Comparison of ENCODE assay signal across 15 cellular contexts in the genomic region with DNA sequence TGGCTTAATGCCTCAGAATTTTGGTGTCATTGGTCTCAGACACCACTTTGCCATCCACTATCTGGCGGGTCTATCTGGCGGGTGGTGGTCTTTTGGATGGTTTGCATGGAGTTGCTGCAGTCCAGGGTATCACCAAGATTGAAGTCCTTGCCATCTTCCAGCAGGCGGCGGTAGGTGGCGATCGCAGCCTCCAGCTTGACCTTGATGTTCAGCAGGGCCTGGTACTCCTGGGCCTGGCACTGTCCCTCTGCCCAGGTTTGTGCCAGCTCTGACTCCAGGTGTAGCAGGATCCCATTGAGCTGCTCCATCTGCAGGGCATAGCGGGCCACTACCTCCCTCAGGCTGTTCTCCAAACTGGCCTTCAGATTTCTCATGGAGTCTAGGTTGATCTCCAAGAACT.
DNase-seq lines count a peak whose midpoint lies in the region; ATAC-seq, FAIRE-seq and TF ChIP-seq lines count a peak whose summit lies in the region.
"Had no signal": no experiment of that assay in that cellular context is flagged by ENCODE, and none has a peak within 500 bp of the region (broad histone marks: within the 10 kb centered on the region; RNA-seq: fewer than 3 reads in every experiment).

No MANE protein-coding gene starts in this region.

- TF ChIP-seq POLR2A in HepG2 (IDR thresholded peaks at IDR 0.05; ENCODE audit: insufficient read depth in 1 of 2, low read depth in 2 of 2, low read length in 2 of 2) (no peak), right lobe of liver (IDR thresholded peaks at IDR 0.05) (no peak), H1 (IDR thresholded peaks at IDR 0.05; ENCODE audit: control extremely low read depth in 1 of 2, low read depth in 2 of 2, low read length in 2 of 2) (no peak), prostate gland (IDR thresholded peaks at IDR 0.05) (no peak)

- no peak overlapping the region for H3K4me3 Mint-ChIP-seq in activated T-cell treated with anti-CD3 and anti-CD28 coated beads, Interleukin-2, amount 50 U/mL, for 4 hours
- H3K4me3 Mint-ChIP-seq: CD8-positive, alpha-beta T cell had no signal

- TF ChIP-seq EP300 in HepG2 (IDR thresholded peaks at IDR 0.05; ENCODE audit: low read depth in 2 of 2, low read length in 2 of 2) = no peak
- TF ChIP-seq EP300 in HepG2 (CRISPR knock-in tag; IDR thresholded peaks at IDR 0.05; ENCODE audit: borderline replicate concordance) = no peak
- no peak for TF ChIP-seq EP300 in H1 (IDR thresholded peaks at IDR 0.05; ENCODE audit: borderline replicate concordance in 1 of 2, low read depth in 2 of 2, low read length in 2 of 2)

- H3K4me3 ChIP-seq in HepG2 (replicated peaks in 1 of 3; ENCODE audit: insufficient read depth in 1 of 3, low read depth in 2 of 3, low read length in 3 of 3) = no peak overlapping the region
- no peak overlapping the region for H3K4me3 ChIP-seq in right lobe of liver
- H3K4me3 ChIP-seq in OCI-LY7 (ENCODE audit: low read depth, low read length, poor library complexity, severe bottlenecking) = no peak overlapping the region
- no peak overlapping the region for H3K4me3 ChIP-seq in H1 (ENCODE audit: extremely low read depth in 1 of 4, insufficient read depth in 2 of 4, low read depth in 3 of 4, low read length in 4 of 4)
- H3K4me3 ChIP-seq in prostate gland = no peak overlapping the region
- H3K4me3 ChIP-seq: BLaER1, HAP-1 had no signal

- H3K4ac ChIP-seq in H1 (replicated peaks; ENCODE audit: insufficient read length, low read depth, low read length) = no peak overlapping the region

- no peak overlapping the region for H2AK5ac ChIP-seq in H1 (ENCODE audit: low read depth, low read length)

- no peak overlapping the region for H2BK20ac ChIP-seq in H1 (ENCODE audit: low read length)

- H3K27ac ChIP-seq in HepG2 (ENCODE audit: extremely low read length, insufficient read depth, low read length) = no peak overlapping the region
- no peak overlapping the region for H3K27ac ChIP-seq in right lobe of liver
- H3K27ac ChIP-seq in OCI-LY7 (ENCODE audit: low read depth, low read length, poor library complexity, severe bottlenecking) = no peak overlapping the region
- no peak overlapping the region for H3K27ac ChIP-seq in H1 (ENCODE audit: low read depth, low read length)
- no peak overlapping the region for H3K27ac ChIP-seq in prostate gland
- H3K27ac ChIP-seq: BLaER1 had no signal

- no peaks in the 10 kb centered on the region for H3K36me3 ChIP-seq in HepG2 (replicated peaks in 1 of 2; ENCODE audit: control insufficient read depth in 1 of 2, insufficient read depth in 2 of 2, low read length in 2 of 2)
- H3K36me3 ChIP-seq in right lobe of liver = no peaks in the 10 kb centered on the region
- H3K36me3 ChIP-seq in OCI-LY7 (ENCODE audit: insufficient read depth, low read length) = no peaks in the 10 kb centered on the region
- no peaks in the 10 kb centered on the region for H3K36me3 ChIP-seq in H1 (ENCODE audit: control insufficient read depth in 2 of 4, insufficient read depth in 4 of 4, low read length in 3 of 4)
- H3K36me3 ChIP-seq in prostate gland = no peaks in the 10 kb centered on the region
- H3K36me3 ChIP-seq: HAP-1 had no signal

- H3K23me2 ChIP-seq in H1 (ENCODE audit: low read depth, low read length) = no peaks in the 10 kb centered on the region

- in situ Hi-C loops in HepG2 (cut with HindIII; ENCODE audit: extremely low pct_ligation_motif_present, low pct_unique_long_range_greater_than_20kb) = no loop called here

- no peak for FAIRE-seq in HepG2 (lab: Jason Lieb, UNC)
- FAIRE-seq in H1 (lab: Jason Lieb, UNC) = no peak

- H3K27me3 ChIP-seq in HepG2 (ENCODE audit: control insufficient read depth in 1 of 2, insufficient read depth in 2 of 2, low read length in 2 of 2) (peaks cover 0 to 1% of the 10 kb centered on the region in 2 experiments; a peak in 1 of 5 replicates), right lobe of liver (no peaks in the 10 kb centered on the region), H1 (replicated peaks in 1 of 4; ENCODE audit: control insufficient read depth in 3 of 4, extremely low read depth in 1 of 4, insufficient read depth in 3 of 4, low read length in 3 of 4) (no peaks in the 10 kb centered on the region), prostate gland (replicated peaks; ENCODE audit: insufficient read depth) (no peaks in the 10 kb centered on the region)
- H3K27me3 ChIP-seq: BLaER1 had no signal

- peaks cover 43% of the 10 kb centered on the region for H3K9me3 Mint-ChIP-seq in activated T-cell treated with anti-CD3 and anti-CD28 coated beads, Interleukin-2, amount 50 U/mL, for 4 hours

- no peak overlapping the region for H2BK120ac ChIP-seq in H1 (replicated peaks; ENCODE audit: low read depth, low read length)

- H3K4me1 Mint-ChIP-seq in activated T-cell treated with anti-CD3 and anti-CD28 coated beads, Interleukin-2, amount 50 U/mL, for 4 hours (ENCODE audit: low read depth) = no peaks in the 10 kb centered on the region

- no peak overlapping the region for H3K18ac ChIP-seq in H1 (ENCODE audit: extremely low read depth, low read length)

- no peak overlapping the region for H2BK5ac ChIP-seq in H1 (ENCODE audit: low read depth, low read length)

- no peak overlapping the region for H3K4me2 ChIP-seq in HepG2 (ENCODE audit: low read depth, low read length)
- H3K4me2 ChIP-seq in OCI-LY7 (ENCODE audit: low read length) = no peak overlapping the region
- H3K4me2 ChIP-seq in H1 (ENCODE audit: insufficient read depth in 1 of 2, low read depth in 2 of 2, low read length in 2 of 2) = no peak overlapping the region
- H3K4me2 ChIP-seq: BLaER1 had no signal

- no peak overlapping the region for H4K8ac ChIP-seq in H1 (ENCODE audit: extremely low read depth, insufficient read depth, low read length)

- peaks cover 17% of the 10 kb centered on the region; the same call in 1 of the 2 replicates for H3K9me3 ChIP-seq in HepG2 (ENCODE audit: low read length)
- H3K9me3 ChIP-seq in right lobe of liver = peaks cover 0 to 3% (median 0%) of the 10 kb centered on the region in 4 donors
- H3K9me3 ChIP-seq in OCI-LY7 (ENCODE audit: low read length) = no peaks in the 10 kb centered on the region; the same call in 1 of the 2 replicates
- peaks cover 25 to 28% of the 10 kb centered on the region in 2 experiments for H3K9me3 ChIP-seq in H1 (ENCODE audit: insufficient read depth in 2 of 2, low read depth in 1 of 2, low read length in 1 of 2)
- no peaks in the 10 kb centered on the region for H3K9me3 ChIP-seq in prostate gland

- peaks cover 8% of the 10 kb centered on the region for H3K27me3 Mint-ChIP-seq in activated T-cell treated with anti-CD3 and anti-CD28 coated beads, Interleukin-2, amount 50 U/mL, for 4 hours (ENCODE audit: low read depth)

- no peaks in the 10 kb centered on the region for H3K4me1 ChIP-seq in HepG2 (ENCODE audit: insufficient read depth, low read length)
- no peaks in the 10 kb centered on the region for H3K4me1 ChIP-seq in right lobe of liver
- no peaks in the 10 kb centered on the region for H3K4me1 ChIP-seq in OCI-LY7 (ENCODE audit: insufficient read depth, low read length, poor library complexity, severe bottlenecking)
- no peaks in the 10 kb centered on the region for H3K4me1 ChIP-seq in H1 (replicated peaks in 1 of 4; ENCODE audit: control insufficient read depth in 3 of 4, insufficient read depth in 4 of 4, low read length in 3 of 4)
- no peaks in the 10 kb centered on the region for H3K4me1 ChIP-seq in prostate gland (replicated peaks)
- H3K4me1 ChIP-seq: BLaER1, HAP-1 had no signal

- no peaks in the 10 kb centered on the region for H3K79me2 ChIP-seq in HepG2 (ENCODE audit: insufficient read depth, low read length)
- H3K79me2 ChIP-seq in OCI-LY7 (ENCODE audit: insufficient read depth, low read depth, low read length) = no peaks in the 10 kb centered on the region
- no peaks in the 10 kb centered on the region for H3K79me2 ChIP-seq in H1 (ENCODE audit: control insufficient read depth in 1 of 2, insufficient read depth in 2 of 2, low read length in 2 of 2)

- ATAC-seq in HepG2 = no peak
- ATAC-seq in right lobe of liver = no peak
- no peak for ATAC-seq in activated T-cell treated with anti-CD3 and anti-CD28 coated beads, Interleukin-2, amount 50 U/mL, for 4 hours
- ATAC-seq: CD8-positive, alpha-beta T cell had no signal

- no peak overlapping the region for H3K56ac ChIP-seq in H1 (replicated peaks; ENCODE audit: insufficient read length, low read depth, low read length)

- TF ChIP-seq RAD21 in HepG2 (CRISPR knock-in tag; IDR thresholded peaks at IDR 0.05) (no peak), H1 (IDR thresholded peaks at IDR 0.05 in 1 of 2, conservative IDR thresholded peaks at IDR 0.05 in 1 of 2; ENCODE audit: low read depth in 2 of 2, low read length in 2 of 2) (peak; percentile 1 to 31; a peak in 2 of 4 replicates)

- no peak overlapping the region for H4K91ac ChIP-seq in H1 (replicated peaks; ENCODE audit: insufficient read length, low read length)

- H2AFZ ChIP-seq in HepG2 (ENCODE audit: low read length) (no peak overlapping the region), OCI-LY7 (ENCODE audit: low read length) (no peak overlapping the region), H1 (ENCODE audit: low read length) (no peak overlapping the region)

- H4K5ac ChIP-seq in H1 (ENCODE audit: insufficient read length, low read depth, low read length) = no peak overlapping the region

- H3K9ac ChIP-seq in HepG2 (ENCODE audit: insufficient read depth, low read depth, low read length) = no peak overlapping the region
- no peak overlapping the region for H3K9ac ChIP-seq in H1 (replicated peaks in 1 of 4; ENCODE audit: extremely low read depth in 1 of 4, low read depth in 3 of 4, low read length in 3 of 4)
- H3K9ac ChIP-seq: BLaER1 had no signal

- TF ChIP-seq CTCF in HepG2 (CRISPR knock-in tag; IDR thresholded peaks at IDR 0.05) (0 out of 2 replicates have a peak, but pooled peaks have one; percentile 7), right lobe of liver (IDR thresholded peaks at IDR 0.05) (no peak), OCI-LY7 (conservative IDR thresholded peaks at IDR 0.05; ENCODE audit: low read length) (0 out of 2 replicates have a peak, but pooled peaks have one; percentile 19), H1 (IDR thresholded peaks at IDR 0.05; ENCODE audit: control extremely low read depth in 1 of 3, insufficient read depth in 1 of 3, low read depth in 1 of 3, low read length in 3 of 3) (peak in 2 of 3 experiments; percentile 14 to 23; a peak in 3 of 4 replicates), prostate gland (IDR thresholded peaks at IDR 0.05) (no peak)

- BruUV-seq in HepG2 (replicated peaks; lab: Mats Ljungman, UMichigan) (no TSS peak), OCI-LY7 (replicated peaks; lab: Mats Ljungman, UMichigan) (no TSS peak)

- CTCF ChIA-PET in HepG2 (lab: Yijun Ruan, JAX; ENCODE audit: low intra/inter-chr PET ratio, low total read pairs) = no interaction called here
- CTCF ChIA-PET in OCI-LY7 (lab: Charles Lee; ENCODE audit: unreplicated experiment) = no interaction called here
- CTCF ChIA-PET in H1 (lab: Charles Lee; ENCODE audit: partially characterized antibody) = interaction anchor here (1.5 kb wide), 1 partner anchor 15 kb away, joined by 3 read pairs; no protein-coding TSS in a partner anchor

- 80% methylated on average over 7 of the region's 7 CpGs for WGBS in HepG2 (ENCODE audit: low lambda C conversion rate)
- WGBS in right lobe of liver (ENCODE audit: insufficient coverage, low coverage, low lambda C conversion rate, missing lambda C conversion rate) = no CpG with 5 or more reads among the region's 7 CpGs
- 87% methylated on average over 7 of the region's 7 CpGs; no CpG with 5 or more reads in 1 of the 2 experiments for WGBS in H1 (ENCODE audit: extremely low coverage in 1 of 2, insufficient coverage in 1 of 2, insufficient read length in 1 of 2, insufficient replicate concordance in 2 of 2, low coverage in 1 of 2, low lambda C conversion rate in 2 of 2, missing lambda C conversion rate in 1 of 2), 2 experiments
- 87% methylated on average over 7 of the region's 7 CpGs for WGBS in prostate gland

- H3K9me2 ChIP-seq in OCI-LY7 (ENCODE audit: insufficient read depth, low read length) = no peaks in the 10 kb centered on the region

- H3K79me1 ChIP-seq in H1 (ENCODE audit: low read depth, low read length) = no peaks in the 10 kb centered on the region

- no peak overlapping the region for H3K23ac ChIP-seq in H1 (ENCODE audit: insufficient read length)

- no peak overlapping the region for H2BK15ac ChIP-seq in H1 (ENCODE audit: low read length)

- POLR2A ChIA-PET in HepG2 (lab: Yijun Ruan, JAX) (no interaction called here), OCI-LY7 (lab: Charles Lee) (no interaction called here), H1 (lab: Charles Lee; ENCODE audit: partially characterized antibody) (no interaction called here)

- intact Hi-C loops in HepG2 (cut with micrococcal nuclease; ENCODE audit: unreplicated experiment) (no loop called here), right lobe of liver (cut with DNase I) (no loop called here), OCI-LY7 (cut with micrococcal nuclease; ENCODE audit: unreplicated experiment) (no loop called here), prostate gland (cut with DNase I) (no loop called here)

- H2BK12ac ChIP-seq in H1 (ENCODE audit: low read depth, low read length) = no peak overlapping the region

- no peaks in the 10 kb centered on the region for H3K36me3 Mint-ChIP-seq in activated T-cell treated with anti-CD3 and anti-CD28 coated beads, Interleukin-2, amount 50 U/mL, for 4 hours (ENCODE audit: insufficient read depth)
- H3K36me3 Mint-ChIP-seq: CD8-positive, alpha-beta T cell had no signal

- DNase-seq in HepG2 (ENCODE audit: low spot score) = no peak
- DNase-seq in right lobe of liver = no peak
- no peak for DNase-seq in OCI-LY7 (ENCODE audit: low spot score)
- DNase-seq in H1 (ENCODE audit: low read depth in 1 of 2, low spot score in 2 of 2) = no peak
- no peak for DNase-seq in NCI-H82 treated with DMSO at 0.1 percent for 48 hours (lab: John Stamatoyannopoulos, UW; ENCODE audit: unreplicated experiment)
- DNase-seq in activated T-cell treated with anti-CD3 and anti-CD28 coated beads, Interleukin-2, amount 50 U/mL, for 4 hours = no peak
- DNase-seq in prostate gland (ENCODE audit: low spot score) = no peak
- DNase-seq: 8988T; Calu3; CD8-positive, alpha-beta T cell; DMS79 treated with DMSO at 0.1 percent for 48 hours; GF-D8; GOT3 had no signal

- no peaks in the 10 kb centered on the region for H4K20me1 ChIP-seq in HepG2 (ENCODE audit: insufficient read depth, low read length)
- no peaks in the 10 kb centered on the region for H4K20me1 ChIP-seq in OCI-LY7 (ENCODE audit: insufficient read depth, low read length)
- H4K20me1 ChIP-seq in H1 (replicated peaks in 1 of 2; ENCODE audit: control insufficient read depth in 1 of 2, insufficient read depth in 2 of 2, low read length in 2 of 2) = no peaks in the 10 kb centered on the region
- H4K20me1 ChIP-seq: BLaER1 had no signal

- H3K14ac ChIP-seq in H1 (ENCODE audit: insufficient read length) = no peak overlapping the region

Comparison
In these comparisons a context has a peak if more than half of its experiments do, and no peak if none do; other contexts are left out.
1. CTCF ChIP-seq: peak in HepG2 (single experiment), OCI-LY7 (single experiment) and H1 (2 of 3); none in right lobe of liver (0 of 4) and prostate gland (0 of 4).
2. Of the 41 proteins assayed by ChIP-seq in both HepG2 and H1: peak only in HepG2: none; only in H1: RAD21; in both: CTCF; in neither: 39.